In the genomic region with DNA sequence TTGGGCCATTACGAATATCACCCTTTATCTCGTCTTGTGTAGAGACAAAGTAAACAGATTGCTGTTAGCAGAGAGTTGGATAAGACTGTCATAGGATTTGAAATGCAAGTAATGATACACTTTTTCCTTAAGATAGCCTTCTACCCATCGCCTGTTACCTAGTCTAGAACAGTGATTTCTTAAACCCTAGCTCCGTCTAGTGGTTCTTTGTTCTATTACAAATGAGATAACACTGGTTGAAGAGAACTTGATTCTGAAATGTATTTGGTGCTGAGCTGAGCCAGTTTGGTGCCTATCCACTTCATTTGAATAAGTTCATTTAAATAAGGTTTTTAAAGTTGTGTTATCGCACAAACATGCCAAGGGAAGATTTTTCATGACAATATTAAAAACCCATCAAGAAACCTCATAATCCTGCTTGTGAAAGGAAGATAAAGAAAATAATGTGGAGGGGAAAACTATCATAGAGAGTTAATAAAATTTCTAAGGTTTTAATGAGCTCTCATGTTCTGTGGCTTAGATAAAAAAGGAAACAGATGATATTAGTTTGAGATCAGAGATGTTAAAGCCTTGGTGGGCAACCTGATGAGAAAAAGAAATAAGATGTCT, we compare ENCODE assay signal across 8 cellular contexts. TPM values are rescaled to one million over a fixed set of nuclear protein-coding genes. Genes with fewer than 3 reads are reported as not detected.
A peak's percentile ranks its signal among the peaks of the same experiment; 100 is the strongest.
DNase-seq lines count a peak whose midpoint lies in the region; ATAC-seq and TF ChIP-seq lines count a peak whose summit lies in the region.

No MANE protein-coding gene starts in this region.

- peaks cover 41% of the 10 kb centered on the region for H3K27me3 ChIP-seq in BE2C
- peaks cover 0 to 28% of the 10 kb centered on the region in 2 donors for H3K27me3 ChIP-seq in tibial nerve

- no peaks in the 10 kb centered on the region for H3K36me3 ChIP-seq in BE2C
- H3K36me3 ChIP-seq in tibial nerve: no peaks in the 10 kb centered on the region

- H3K4me3 ChIP-seq in BE2C (ENCODE audit: low read depth, low read length) (no peak overlapping the region), astrocyte of the cerebellum (ENCODE audit: low read depth, low read length) (no peak overlapping the region), tibial nerve (no peak overlapping the region)

- ATAC-seq in GM19043 (IDR thresholded peaks at IDR 0.05; ENCODE audit: low read depth, unreplicated experiment): peak; percentile 37

- in situ Hi-C loops in astrocyte of the cerebellum (cut with HindIII; ENCODE audit: low sequenced_read_pairs): no loop called here

- H3K4me1 ChIP-seq in BE2C (no peaks in the 10 kb centered on the region), tibial nerve (peaks cover 0 to 21% (median 12%) of the 10 kb centered on the region in 4 donors)

- DNase-seq in BE2C (no peak), NCI-H2227 (lab: John Stamatoyannopoulos, UW; ENCODE audit: unreplicated experiment) (peak; percentile 78), astrocyte of the cerebellum (ENCODE audit: low read depth) (peak; percentile 53), iPS-NIHi11 (ENCODE audit: low spot score) (peak; percentile 21), tibial nerve (ENCODE audit: low spot score in 2 of 2) (no peak)
- DNase-seq in activated T-cell treated with anti-CD3 and anti-CD28 coated beads, Interleukin-2, amount 50 U/mL, for 1 hour: no peak
- DNase-seq in stimulated activated CD4-positive, alpha-beta T cell treated with anti-CD3 and anti-CD28 coated beads, Interleukin-15, amount 100 ng/mL, for 24 hours: no peak

- H3K9me3 ChIP-seq in BE2C (no peaks in the 10 kb centered on the region), tibial nerve (no peaks in the 10 kb centered on the region)

- TF ChIP-seq CTCF in BE2C (IDR thresholded peaks at IDR 0.05; ENCODE audit: low read depth, low read length) (peak; percentile 92), astrocyte of the cerebellum (IDR thresholded peaks at IDR 0.05; ENCODE audit: low read depth, low read length, missing control alignments) (peak; percentile 84), tibial nerve (IDR thresholded peaks at IDR 0.05) (peak; percentile 36 to 57 (median 51))

- H3K27ac ChIP-seq in tibial nerve: no peak overlapping the region

- TF ChIP-seq POLR2A in tibial nerve (IDR thresholded peaks at IDR 0.05): no peak

- TF ChIP-seq EP300 in tibial nerve (IDR thresholded peaks at IDR 0.05): no peak

- WGBS in tibial nerve, 2 donors: 33 to 34% methylated on average over 5 of the region's 5 CpGs

RNA-seq across cellular contexts. Expression of a gene that starts 1.5 kb away (rescaled TPM):
- polyA plus RNA-seq in BE2C (2012; ENCODE audit: insufficient read depth, insufficient read length, low read depth): 0.62 TPM
- total RNA-seq in tibial nerve: 10 to 100 TPM in 1 of 4 donors, 1 to 10 TPM in 3; 1.9 to 10.0 (median 3.6) TPM

Comparison
In these comparisons a context has a peak if more than half of its experiments do, and no peak if none do; other contexts are left out.
1. DNase-seq: peak in NCI-H2227 (single experiment), astrocyte of the cerebellum (single experiment) and iPS-NIHi11 (single experiment); none in BE2C (single experiment), tibial nerve (0 of 2), activated T-cell treated with anti-CD3 and anti-CD28 coated beads, Interleukin-2, amount 50 U/mL, for 1 hour (single experiment) and stimulated activated CD4-positive, alpha-beta T cell treated with anti-CD3 and anti-CD28 coated beads, Interleukin-15, amount 100 ng/mL, for 24 hours (single experiment).
2. Peak in every context shown above with its lines, with median percentiles within 50 percentile points of each other: CTCF ChIP-seq.